ENCODE assay signal across 1 cellular context in genomic region chr20:56202493-56203077, GRCh38.
TF ChIP-seq lines count a peak whose summit lies in the region.

No MANE protein-coding gene starts in this region.

TF ChIP-seq in GM23338, 12 proteins besides CTCF, POLR2A, EP300 and RAD21 (continued from another document):
- TF ChIP-seq ZNF462 (CRISPR knock-in tag; IDR thresholded peaks at IDR 0.05) = no peak
- no peak for TF ChIP-seq EZH2phosphoT487 (IDR thresholded peaks at IDR 0.05; ENCODE audit: unreplicated experiment)
- no peak for TF ChIP-seq STAT1 (IDR thresholded peaks at IDR 0.05; ENCODE audit: unreplicated experiment)
- no peak for TF ChIP-seq POLR2AphosphoS5 (IDR thresholded peaks at IDR 0.05; ENCODE audit: low read depth)
- no peak for TF ChIP-seq NANOG (IDR thresholded peaks at IDR 0.05; ENCODE audit: borderline replicate concordance)
